Comparison of ENCODE assay signal across 1 cellular context in the genomic region with DNA sequence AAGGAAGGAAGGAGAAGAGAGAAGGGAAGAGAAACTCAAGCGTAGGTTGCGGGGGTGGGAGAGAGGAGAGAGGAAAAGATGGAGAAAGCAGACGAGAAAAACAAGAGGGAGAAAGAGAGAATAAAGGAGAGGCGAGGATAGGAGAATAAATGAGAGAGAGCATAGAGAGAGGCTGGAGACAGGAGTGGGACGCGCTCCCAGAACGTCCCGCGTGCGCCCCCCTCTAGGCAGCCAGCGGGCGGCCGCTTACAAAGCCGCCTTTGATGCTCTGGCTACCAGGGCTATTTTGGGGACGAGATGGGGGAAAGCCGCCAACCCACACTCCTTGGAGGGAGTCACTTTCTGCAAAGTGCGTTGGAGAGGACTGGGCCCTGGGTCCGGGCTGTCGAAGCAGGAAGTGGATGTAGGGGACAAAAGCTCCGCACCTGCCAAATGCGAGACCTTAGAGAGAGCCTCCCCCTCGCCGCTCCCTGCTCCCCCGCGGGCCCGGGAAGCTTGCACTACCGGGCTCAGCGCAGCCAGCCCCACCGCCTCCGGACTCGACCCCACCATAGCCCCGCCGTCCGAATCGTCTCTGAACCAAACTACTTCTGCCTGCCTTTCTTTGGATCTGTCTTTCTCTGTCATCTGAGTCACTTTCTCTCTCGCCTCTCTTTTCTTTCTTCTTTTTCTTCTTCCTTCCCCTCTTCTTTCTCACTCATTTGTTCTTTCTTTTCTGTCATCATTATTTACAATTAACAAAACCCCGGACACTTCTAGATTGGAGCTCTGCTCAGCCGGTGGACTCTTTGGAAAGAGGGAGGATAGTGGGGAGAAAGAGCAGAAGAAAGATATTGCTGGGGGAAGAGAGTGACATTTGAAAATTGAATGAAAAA.
TF ChIP-seq lines count a peak whose summit lies in the region.

No MANE protein-coding gene starts in this region.

TF ChIP-seq in K562, 482 proteins besides CTCF, POLR2A, EP300 and RAD21:
- TF ChIP-seq, protein P1, sequence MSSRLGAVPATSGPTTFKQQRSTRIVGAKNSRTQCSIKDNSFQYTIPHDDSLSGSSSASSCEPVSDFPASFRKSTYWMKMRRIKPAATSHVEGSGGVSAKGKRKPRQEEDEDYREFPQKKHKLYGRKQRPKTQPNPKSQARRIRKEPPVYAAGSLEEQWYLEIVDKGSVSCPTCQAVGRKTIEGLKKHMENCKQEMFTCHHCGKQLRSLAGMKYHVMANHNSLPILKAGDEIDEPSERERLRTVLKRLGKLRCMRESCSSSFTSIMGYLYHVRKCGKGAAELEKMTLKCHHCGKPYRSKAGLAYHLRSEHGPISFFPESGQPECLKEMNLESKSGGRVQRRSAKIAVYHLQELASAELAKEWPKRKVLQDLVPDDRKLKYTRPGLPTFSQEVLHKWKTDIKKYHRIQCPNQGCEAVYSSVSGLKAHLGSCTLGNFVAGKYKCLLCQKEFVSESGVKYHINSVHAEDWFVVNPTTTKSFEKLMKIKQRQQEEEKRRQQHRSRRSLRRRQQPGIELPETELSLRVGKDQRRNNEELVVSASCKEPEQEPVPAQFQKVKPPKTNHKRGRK (tag; IDR thresholded peaks at IDR 0.05), result peak; percentile 18; the same call in 1 of the 2 replicates
- TF ChIP-seq NEUROD1 (IDR thresholded peaks at IDR 0.05; ENCODE audit: borderline replicate concordance, low read depth, low read length, partially characterized antibody), result no peak
